ENCODE assay signal across 21 cellular contexts in genomic region chr19:31693870-31694269, GRCh38.
DNase-seq lines count a peak whose midpoint lies in the region; ATAC-seq and TF ChIP-seq lines count a peak whose summit lies in the region.
"Had no signal": no experiment of that assay in that cellular context is flagged by ENCODE, and none has a peak within 500 bp of the region (broad histone marks: within the 10 kb centered on the region; RNA-seq: fewer than 3 reads in every experiment).

No MANE protein-coding gene starts in this region.

- H3K4me3 Mint-ChIP-seq in neural progenitor cell (peak overlapping the region; percentile 58), T-helper 17 cell (no peak overlapping the region)
- H3K4me3 Mint-ChIP-seq: CD14-positive monocyte; CD4-positive, alpha-beta T cell; CD8-positive, alpha-beta memory T cell; H9 had no signal

- no peak for TF ChIP-seq CTCF in right atrium auricular region (IDR thresholded peaks at IDR 0.05)
- TF ChIP-seq CTCF in left ventricle myocardium inferior (IDR thresholded peaks at IDR 0.05; ENCODE audit: borderline replicate concordance) = no peak
- no peak for TF ChIP-seq CTCF in neural progenitor cell (IDR thresholded peaks at IDR 0.05)
- TF ChIP-seq CTCF in upper lobe of right lung (IDR thresholded peaks at IDR 0.05) = no peak

- no peaks in the 10 kb centered on the region for H3K27me3 ChIP-seq in right atrium auricular region
- H3K27me3 ChIP-seq in left ventricle myocardium inferior (ENCODE audit: low read depth) = peaks cover 17% of the 10 kb centered on the region
- no peaks in the 10 kb centered on the region for H3K27me3 ChIP-seq in neural progenitor cell
- no peaks in the 10 kb centered on the region for H3K27me3 ChIP-seq in upper lobe of right lung
- H3K27me3 ChIP-seq: BE2C; BLaER1 treated with 17β-estradiol and CSF1 and Interleukin-3, amounts not matched to agents 10 nM and 100 nM had no signal

- H3K27ac Mint-ChIP-seq in neural progenitor cell (no peak overlapping the region), T-helper 17 cell (no peak overlapping the region)
- H3K27ac Mint-ChIP-seq: CD14-positive monocyte; CD4-positive, alpha-beta T cell; CD8-positive, alpha-beta memory T cell; H9 had no signal

- peak; percentile 28 for DNase-seq in right atrium auricular region (ENCODE audit: low spot score)
- DNase-seq in left ventricle myocardium inferior = no peak
- no peak for DNase-seq in neural progenitor cell (ENCODE audit: low spot score)
- no peak for DNase-seq in upper lobe of right lung
- DNase-seq in AG08396 (ENCODE audit: low spot score) = no peak
- no peak for DNase-seq in T-helper 17 cell
- DNase-seq: AML-193; BE2C; CD4-positive, alpha-beta T cell; CD8-positive, alpha-beta memory T cell; DMS 273 treated with DMSO at 0.1 percent for 48 hours; DMS79; EL; GDM1; GM23248 had no signal

- no peak overlapping the region for H3K4me2 ChIP-seq in neural progenitor cell
- H3K4me2 ChIP-seq: BLaER1 treated with 17β-estradiol and CSF1 and Interleukin-3, amounts not matched to agents 10 nM and 100 nM had no signal

- H3K36me3 Mint-ChIP-seq in neural progenitor cell (no peaks in the 10 kb centered on the region), T-helper 17 cell (ENCODE audit: low read depth) (no peaks in the 10 kb centered on the region)
- H3K36me3 Mint-ChIP-seq: CD14-positive monocyte; CD8-positive, alpha-beta memory T cell had no signal

- H3K9me3 ChIP-seq in right atrium auricular region = peaks cover 0 to 4% of the 10 kb centered on the region in 2 donors
- H3K9me3 ChIP-seq in left ventricle myocardium inferior (replicated peaks) = peaks cover 8% of the 10 kb centered on the region
- no peaks in the 10 kb centered on the region for H3K9me3 ChIP-seq in neural progenitor cell (ENCODE audit: low read depth)
- no peaks in the 10 kb centered on the region for H3K9me3 ChIP-seq in upper lobe of right lung
- H3K9me3 ChIP-seq in T-helper 17 cell (ENCODE audit: control insufficient read depth, low read length, poor library complexity, severe bottlenecking) = no peaks in the 10 kb centered on the region
- H3K9me3 ChIP-seq: BE2C; BLaER1 treated with 17β-estradiol and CSF1 and Interleukin-3, amounts not matched to agents 10 nM and 100 nM had no signal

- ATAC-seq in upper lobe of right lung = peak; percentile 16
- ATAC-seq in T-helper 17 cell = no peak
- ATAC-seq: GM12878, HCT116 had no signal

- H3K27ac ChIP-seq in right atrium auricular region (no peak overlapping the region), left ventricle myocardium inferior (replicated peaks) (no peak overlapping the region), neural progenitor cell (no peak overlapping the region), upper lobe of right lung (no peak overlapping the region)
- H3K27ac ChIP-seq: 22Rv1; BLaER1 treated with 17β-estradiol and CSF1 and Interleukin-3, amounts not matched to agents 10 nM and 100 nM; GM23248 had no signal

- intact Hi-C loops in left ventricle myocardium inferior (cut with micrococcal nuclease) = no loop called here
- intact Hi-C loops in upper lobe of right lung (cut with DNase I) = no loop called here

- H3K79me2 ChIP-seq in neural progenitor cell (ENCODE audit: low read depth) = no peaks in the 10 kb centered on the region

- H3K4me3 ChIP-seq in right atrium auricular region (no peak overlapping the region), left ventricle myocardium inferior (no peak overlapping the region), neural progenitor cell (no peak overlapping the region), upper lobe of right lung (no peak overlapping the region)
- H3K4me3 ChIP-seq: BLaER1 treated with 17β-estradiol and CSF1 and Interleukin-3, amounts not matched to agents 10 nM and 100 nM; GM12878; GM23248 had no signal

- H3K4me1 ChIP-seq in right atrium auricular region (no peaks in the 10 kb centered on the region), left ventricle myocardium inferior (no peaks in the 10 kb centered on the region), neural progenitor cell (peaks cover 12% of the 10 kb centered on the region), upper lobe of right lung (no peaks in the 10 kb centered on the region)
- H3K4me1 ChIP-seq: BE2C; BLaER1 treated with 17β-estradiol and CSF1 and Interleukin-3, amounts not matched to agents 10 nM and 100 nM had no signal

- no peak overlapping the region for H3K9ac ChIP-seq in neural progenitor cell
- H3K9ac ChIP-seq: BLaER1 treated with 17β-estradiol and CSF1 and Interleukin-3, amounts not matched to agents 10 nM and 100 nM; GM23248 had no signal

- no peaks in the 10 kb centered on the region for H4K20me1 ChIP-seq in neural progenitor cell (ENCODE audit: low read depth)
- H4K20me1 ChIP-seq: BLaER1 treated with 17β-estradiol and CSF1 and Interleukin-3, amounts not matched to agents 10 nM and 100 nM had no signal

- H3K4me1 Mint-ChIP-seq in neural progenitor cell (peaks cover 15% of the 10 kb centered on the region), T-helper 17 cell (no peaks in the 10 kb centered on the region)
- H3K4me1 Mint-ChIP-seq: CD14-positive monocyte; CD8-positive, alpha-beta memory T cell; H9 had no signal

- H3K36me3 ChIP-seq in right atrium auricular region (no peaks in the 10 kb centered on the region), left ventricle myocardium inferior (no peaks in the 10 kb centered on the region), neural progenitor cell (no peaks in the 10 kb centered on the region), upper lobe of right lung (no peaks in the 10 kb centered on the region)
- H3K36me3 ChIP-seq: BE2C; BLaER1 treated with 17β-estradiol and CSF1 and Interleukin-3, amounts not matched to agents 10 nM and 100 nM had no signal

- H3F3A ChIP-seq in neural progenitor cell (ENCODE audit: low read depth) = peaks cover 5% of the 10 kb centered on the region

- H2AFZ ChIP-seq in neural progenitor cell (replicated peaks) = no peak overlapping the region
- H2AFZ ChIP-seq: GM23248 had no signal

- H3K27me3 Mint-ChIP-seq in neural progenitor cell (ENCODE audit: insufficient read depth, low read depth) = peaks cover 8% of the 10 kb centered on the region
- H3K27me3 Mint-ChIP-seq in T-helper 17 cell = peaks cover 20% of the 10 kb centered on the region

- no peaks in the 10 kb centered on the region for H3K9me3 Mint-ChIP-seq in neural progenitor cell
- H3K9me3 Mint-ChIP-seq: H9 had no signal
